Comparison of ENCODE assay signal across 33 cellular contexts in genomic region chr22:20051927-20052308, GRCh38.
"Had no signal": no experiment of that assay in that cellular context is flagged by ENCODE, and none has a peak within 500 bp of the region (broad histone marks: within the 10 kb centered on the region; RNA-seq: fewer than 3 reads in every experiment).

No MANE protein-coding gene starts in this region.

- FAIRE-seq: frontal cortex had no signal

- H3K36me3 ChIP-seq: breast epithelium, cardiac muscle cell, WERI-Rb-1 had no signal

- H3K9me3 ChIP-seq: adrenal gland, ascending aorta, breast epithelium, colonic mucosa had no signal

- H3K4me3 ChIP-seq: adrenal gland, ascending aorta, breast epithelium, cardiac muscle cell, colonic mucosa had no signal

- H3K27ac ChIP-seq: adrenal gland, ascending aorta, breast epithelium, cardiac muscle cell, colonic mucosa, WERI-Rb-1 had no signal

- ATAC-seq: activated CD4-positive, CD25-positive, alpha-beta regulatory T cell treated with anti-CD3 and anti-CD28 coated beads, Interleukin-2, amount 50 U/mL, for 24 hours; activated naive CD4-positive, alpha-beta T cell treated with anti-CD3 and anti-CD28 coated beads, Interleukin-2, amount 50 U/mL, for 72 hours; activated naive CD8-positive, alpha-beta T cell treated with anti-CD3 and anti-CD28 coated beads, Interleukin-2, amount 50 U/mL, for 24 hours; activated T-cell treated with anti-CD3 and anti-CD28 coated beads, Interleukin-2, amount 50 U/mL, for 72 hours; T-helper 17 cell had no signal

- H3K27ac Mint-ChIP-seq: activated B cell treated with CpG ODN at 0.5 μM for 24 hours; activated CD4-positive, alpha-beta memory T cell treated with anti-CD3 and anti-CD28 coated beads, Interleukin-2, amount 10 ng/mL, durations not matched to agents 7 days and 5 days; activated CD4-positive, alpha-beta T cell treated with anti-CD3 and anti-CD28 coated beads, Interleukin-2, amount 10 ng/mL, durations not matched to agents 24 days and 14 days; activated naive CD4-positive, alpha-beta T cell treated with anti-CD3 and anti-CD28 coated beads, Interleukin-2, amount 10 ng/mL, durations not matched to agents 7 days and 5 days; activated naive CD4-positive, alpha-beta T cell treated with anti-CD3 and anti-CD28 coated beads, Interleukin-2, amount 50 U/mL, for 72 hours; activated naive CD8-positive, alpha-beta T cell treated with anti-CD3 and anti-CD28 coated beads, Interleukin-2, amount 50 U/mL, for 24 hours; activated T-cell treated with anti-CD3 and anti-CD28 coated beads, Interleukin-2, amount 50 U/mL, for 24 hours; activated T-cell treated with anti-CD3 and anti-CD28 coated beads, Interleukin-2, amount 50 U/mL, for 72 hours; brain; endodermal cell; T-helper 17 cell; T-helper 2 cell treated with Interferon-gamma antibody and Interleukin-4, amounts not matched to agents 5 μg/mL and 100 μg/mL, for 36 hours had no signal

- H3K4me3 Mint-ChIP-seq: activated B cell treated with CpG ODN at 0.5 μM for 24 hours; activated CD4-positive, alpha-beta memory T cell treated with anti-CD3 and anti-CD28 coated beads, Interleukin-2, amount 10 ng/mL, durations not matched to agents 7 days and 5 days; activated CD4-positive, alpha-beta T cell treated with anti-CD3 and anti-CD28 coated beads, Interleukin-2, amount 10 ng/mL, durations not matched to agents 24 days and 14 days; activated naive CD4-positive, alpha-beta T cell treated with anti-CD3 and anti-CD28 coated beads, Interleukin-2, amount 10 ng/mL, durations not matched to agents 7 days and 5 days; activated naive CD8-positive, alpha-beta T cell treated with anti-CD3 and anti-CD28 coated beads, Interleukin-2, amount 50 U/mL, for 24 hours; activated T-cell treated with anti-CD3 and anti-CD28 coated beads, Interleukin-2, amount 50 U/mL, for 24 hours; activated T-cell treated with anti-CD3 and anti-CD28 coated beads, Interleukin-2, amount 50 U/mL, for 72 hours; brain; endodermal cell; T-helper 17 cell; T-helper 2 cell treated with Interferon-gamma antibody and Interleukin-4, amounts not matched to agents 5 μg/mL and 100 μg/mL, for 36 hours had no signal

- H3K4me1 ChIP-seq: adrenal gland, ascending aorta, breast epithelium, colonic mucosa had no signal

- DNase-seq: activated B cell treated with CpG ODN at 0.5 μM for 24 hours; activated CD4-positive, alpha-beta memory T cell treated with anti-CD3 and anti-CD28 coated beads, Interleukin-2, amount 10 ng/mL, durations not matched to agents 7 days and 5 days; activated CD4-positive, alpha-beta T cell treated with anti-CD3 and anti-CD28 coated beads, Interleukin-2, amount 10 ng/mL, durations not matched to agents 24 days and 14 days; activated CD4-positive, alpha-beta T cell treated with anti-CD3 and anti-CD28 coated beads, Interleukin-2, amount 50 U/mL, for 4 hours; activated CD8-positive, alpha-beta memory T cell treated with anti-CD3 and anti-CD28 coated beads, Interleukin-2, amount 50 U/mL, for 48 hours; activated gamma-delta T cell; activated naive CD4-positive, alpha-beta T cell; activated naive CD4-positive, alpha-beta T cell treated with anti-CD3 and anti-CD28 coated beads, Interleukin-2, amount 10 ng/mL, durations not matched to agents 7 days and 5 days; activated naive CD8-positive, alpha-beta T cell treated with anti-CD3 and anti-CD28 coated beads, Interleukin-2, amount 50 U/mL, for 24 hours; activated T-cell treated with anti-CD3 and anti-CD28 coated beads for 4 hours; activated T-cell treated with anti-CD3 and anti-CD28 coated beads, Interleukin-2, amount 50 U/mL, for 24 hours; activated T-cell treated with anti-CD3 and anti-CD28 coated beads, Interleukin-2, amount 50 U/mL, for 72 hours; adrenal gland; amygdala; central memory CD4-positive, alpha-beta T cell; cerebellar nuclear complex; effector memory CD4-positive, alpha-beta T cell; endodermal cell; foreskin fibroblast; head of caudate nucleus; T-helper 1 cell; T-helper 17 cell; T1000; WERI-Rb-1 had no signal

- H3K4me1 Mint-ChIP-seq: activated B cell treated with CpG ODN at 0.5 μM for 24 hours; activated CD4-positive, alpha-beta memory T cell treated with anti-CD3 and anti-CD28 coated beads, Interleukin-2, amount 10 ng/mL, durations not matched to agents 7 days and 5 days; activated CD4-positive, alpha-beta T cell treated with anti-CD3 and anti-CD28 coated beads, Interleukin-2, amount 10 ng/mL, durations not matched to agents 24 days and 14 days; activated naive CD4-positive, alpha-beta T cell treated with anti-CD3 and anti-CD28 coated beads, Interleukin-2, amount 10 ng/mL, durations not matched to agents 7 days and 5 days; brain; endodermal cell had no signal

- H3K27me3 Mint-ChIP-seq: activated B cell treated with CpG ODN at 0.5 μM for 24 hours; activated CD4-positive, alpha-beta memory T cell treated with anti-CD3 and anti-CD28 coated beads, Interleukin-2, amount 10 ng/mL, durations not matched to agents 7 days and 5 days; activated CD4-positive, alpha-beta T cell treated with anti-CD3 and anti-CD28 coated beads, Interleukin-2, amount 10 ng/mL, durations not matched to agents 24 days and 14 days; activated naive CD4-positive, alpha-beta T cell treated with anti-CD3 and anti-CD28 coated beads, Interleukin-2, amount 10 ng/mL, durations not matched to agents 7 days and 5 days; activated naive CD8-positive, alpha-beta T cell treated with anti-CD3 and anti-CD28 coated beads, Interleukin-2, amount 50 U/mL, for 24 hours; activated T-cell treated with anti-CD3 and anti-CD28 coated beads, Interleukin-2, amount 50 U/mL, for 24 hours; brain; T-helper 17 cell had no signal

- H3K9me3 Mint-ChIP-seq: activated B cell treated with CpG ODN at 0.5 μM for 24 hours had no signal

- H3K27me3 ChIP-seq: adrenal gland, ascending aorta, breast epithelium, cardiac muscle cell, colonic mucosa had no signal
